In genomic region chr5:58274199-58274598, GRCh38 we compare ENCODE assay signal across 20 cellular contexts.
DNase-seq lines count a peak whose midpoint lies in the region; ATAC-seq, FAIRE-seq and TF ChIP-seq lines count a peak whose summit lies in the region.
"Had no signal": no experiment of that assay in that cellular context is flagged by ENCODE, and none has a peak within 500 bp of the region (broad histone marks: within the 10 kb centered on the region; RNA-seq: fewer than 3 reads in every experiment).

No MANE protein-coding gene starts in this region.

- no peaks in the 10 kb centered on the region for H3K4me1 ChIP-seq in effector memory CD4-positive, alpha-beta T cell (ENCODE audit: control insufficient read depth, insufficient read depth, low read length, poor library complexity, severe bottlenecking)
- H3K4me1 ChIP-seq in endodermal cell (ENCODE audit: control insufficient read depth, insufficient read depth, low read length): no peaks in the 10 kb centered on the region
- H3K4me1 ChIP-seq: BLaER1 treated with 17β-estradiol and CSF1 and Interleukin-3, amounts not matched to agents 10 nM and 100 nM; SJSA1 had no signal

- FAIRE-seq in islet of Langerhans (lab: Jason Lieb, UNC): peak; percentile 17
- FAIRE-seq: HTR-8/SVneo had no signal

- peaks cover 8% of the 10 kb centered on the region for H3K4me1 Mint-ChIP-seq in endodermal cell
- H3K4me1 Mint-ChIP-seq: H9 had no signal

- no peak overlapping the region for H3K4me3 Mint-ChIP-seq in endodermal cell
- H3K4me3 Mint-ChIP-seq: CD8-positive, alpha-beta T cell; H9 had no signal

- no peaks in the 10 kb centered on the region for H3K27me3 ChIP-seq in effector memory CD4-positive, alpha-beta T cell (replicated peaks; ENCODE audit: control insufficient read depth, insufficient read depth, low read length, poor library complexity, severe bottlenecking)
- H3K27me3 ChIP-seq in endodermal cell (ENCODE audit: control insufficient read depth, insufficient read depth, low read length, poor library complexity, severe bottlenecking): no peaks in the 10 kb centered on the region
- H3K27me3 ChIP-seq: BLaER1 treated with 17β-estradiol and CSF1 and Interleukin-3, amounts not matched to agents 10 nM and 100 nM; SJSA1 had no signal

- no peak overlapping the region for H3K4me3 ChIP-seq in effector memory CD4-positive, alpha-beta T cell (ENCODE audit: insufficient read depth, low read depth, low read length, poor library complexity, severe bottlenecking)
- no peak overlapping the region for H3K4me3 ChIP-seq in endodermal cell (ENCODE audit: low read length)
- H3K4me3 ChIP-seq: BLaER1 treated with 17β-estradiol and CSF1 and Interleukin-3, amounts not matched to agents 10 nM and 100 nM; PC-9; SJSA1 had no signal

- DNase-seq in ELR (ENCODE audit: low read depth) (peak; percentile 36), HT1080 (ENCODE audit: low read depth) (peak; percentile 26), dermis blood vessel endothelial cell (peak; percentile 60), endodermal cell (no peak)
- DNase-seq in effector memory CD4-positive, alpha-beta T cell: no peak
- DNase-seq: Calu3; CD8-positive, alpha-beta T cell; H9; IMR-90; NCI-H1417 treated with DMSO at 0.1 percent for 48 hours; NCI-H187 treated with DMSO at 0.1 percent for 48 hours; NCI-H2227 treated with DMSO at 0.1 percent for 48 hours; NCI-H510A treated with DMSO at 0.1 percent for 48 hours; PC-9 had no signal

- H3K27ac ChIP-seq in effector memory CD4-positive, alpha-beta T cell (ENCODE audit: insufficient read depth, low read length, poor library complexity, severe bottlenecking): no peak overlapping the region
- no peak overlapping the region for H3K27ac ChIP-seq in endodermal cell (ENCODE audit: low read depth, low read length)
- H3K27ac ChIP-seq: BLaER1 treated with 17β-estradiol and CSF1 and Interleukin-3, amounts not matched to agents 10 nM and 100 nM; HL-60; PC-9; SJSA1 had no signal

- H3K9ac ChIP-seq in endodermal cell (ENCODE audit: extremely low read depth, low read length, poor library complexity, severe bottlenecking): no peak overlapping the region
- H3K9ac ChIP-seq: BLaER1 treated with 17β-estradiol and CSF1 and Interleukin-3, amounts not matched to agents 10 nM and 100 nM had no signal

- no peak for ATAC-seq in HG03521 (IDR thresholded peaks at IDR 0.05; ENCODE audit: unreplicated experiment)
- ATAC-seq: CD8-positive, alpha-beta T cell had no signal

- no peak overlapping the region for H3K27ac Mint-ChIP-seq in endodermal cell
- H3K27ac Mint-ChIP-seq: CD8-positive, alpha-beta T cell had no signal

- no peak for TF ChIP-seq CTCF in endodermal cell (conservative IDR thresholded peaks at IDR 0.05)

- H3K36me3 Mint-ChIP-seq in endodermal cell (ENCODE audit: low read depth): no peaks in the 10 kb centered on the region
- H3K36me3 Mint-ChIP-seq: CD8-positive, alpha-beta T cell had no signal

- no peaks in the 10 kb centered on the region for H3K36me3 ChIP-seq in effector memory CD4-positive, alpha-beta T cell (ENCODE audit: control insufficient read depth, insufficient read depth, low read length)
- no peaks in the 10 kb centered on the region for H3K36me3 ChIP-seq in endodermal cell (ENCODE audit: control insufficient read depth, insufficient read depth, low read length)
- H3K36me3 ChIP-seq: BLaER1 treated with 17β-estradiol and CSF1 and Interleukin-3, amounts not matched to agents 10 nM and 100 nM; SJSA1 had no signal

- no peaks in the 10 kb centered on the region for H3K9me3 ChIP-seq in effector memory CD4-positive, alpha-beta T cell (ENCODE audit: control insufficient read depth, low read length)
- H3K9me3 ChIP-seq in endodermal cell (ENCODE audit: control insufficient read depth, low read length): peaks cover 8% of the 10 kb centered on the region
- H3K9me3 ChIP-seq: BLaER1 treated with 17β-estradiol and CSF1 and Interleukin-3, amounts not matched to agents 10 nM and 100 nM; SJSA1 had no signal

- H3K9me3 Mint-ChIP-seq in endodermal cell: peaks cover 5% of the 10 kb centered on the region
- H3K9me3 Mint-ChIP-seq: CD8-positive, alpha-beta T cell; H9 had no signal

- H3K27me3 Mint-ChIP-seq in endodermal cell (ENCODE audit: insufficient read depth): no peaks in the 10 kb centered on the region

Comparison
In these comparisons a context has a peak if more than half of its experiments do, and no peak if none do; other contexts are left out.
1. DNase-seq: peak in ELR (single experiment), HT1080 (single experiment) and dermis blood vessel endothelial cell (single experiment); none in effector memory CD4-positive, alpha-beta T cell (0 of 3) and endodermal cell (single experiment).